In the genomic region with DNA sequence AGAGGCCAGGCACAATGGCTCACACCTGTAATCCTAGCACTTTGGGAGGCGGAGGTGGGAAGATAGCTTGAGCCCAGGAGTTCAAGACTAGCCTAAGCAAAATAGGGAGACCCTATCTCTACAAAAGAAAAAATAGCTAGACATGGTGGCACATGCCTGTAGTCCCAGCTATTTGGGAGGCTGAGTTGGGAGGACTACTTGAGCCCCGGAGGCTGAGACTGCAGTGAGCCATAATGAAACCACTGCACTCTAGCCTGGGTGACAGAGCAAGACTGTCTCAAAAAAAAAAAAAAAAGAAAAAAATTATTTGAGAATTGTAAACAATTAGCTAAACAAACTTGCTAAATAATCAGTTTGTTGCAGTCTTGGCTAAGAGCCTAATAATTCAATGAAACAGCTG, we compare ENCODE assay signal across 27 cellular contexts. TPM values are rescaled to one million over a fixed set of nuclear protein-coding genes. Genes with fewer than 3 reads are reported as not detected.
"Had no signal": no experiment of that assay in that cellular context is flagged by ENCODE, and none has a peak within 500 bp of the region (broad histone marks: within the 10 kb centered on the region; RNA-seq: fewer than 3 reads in every experiment).

No MANE protein-coding gene starts in this region.

- H3K4me1 Mint-ChIP-seq: mesothelial cell of epicardium, neural progenitor cell had no signal

- H3K4me2 ChIP-seq: neural progenitor cell, smooth muscle cell had no signal

- H3K9me3 ChIP-seq: esophagus muscularis mucosa, gastrocnemius medialis, left lung, mucosa of descending colon, suprapubic skin, transverse colon, upper lobe of right lung, uterus had no signal

- H3K27me3 ChIP-seq: esophagus muscularis mucosa, gastrocnemius medialis, left lung, neural progenitor cell, suprapubic skin, transverse colon, upper lobe of right lung, uterus had no signal

- H3K4me3 ChIP-seq: coronary artery, esophagus muscularis mucosa, gastrocnemius medialis, left lung, mucosa of descending colon, neural progenitor cell, smooth muscle cell, suprapubic skin, transverse colon, upper lobe of right lung, uterus had no signal

- H3K27ac ChIP-seq: coronary artery, esophagus muscularis mucosa, gastrocnemius medialis, left lung, neural progenitor cell, parathyroid adenoma, suprapubic skin, upper lobe of right lung, uterus had no signal

- H3K36me3 ChIP-seq: neural progenitor cell, suprapubic skin, transverse colon, uterus had no signal

- H2AFZ ChIP-seq: neural progenitor cell, parathyroid adenoma had no signal

- DNase-seq: dermis blood vessel endothelial cell; effector memory CD4-positive, alpha-beta T cell; gastrocnemius medialis; head of caudate nucleus; kidney; left lung; mesenchymal stem cell; mucosa of descending colon; naive thymus-derived CD4-positive, alpha-beta T cell; stimulated activated CD4-positive, alpha-beta T cell treated with anti-CD3 and anti-CD28 coated beads, Interleukin-12 subunit alpha, Interleukin-12 subunit beta, amount 100 ng/mL, for 4 hours; stimulated activated CD4-positive, alpha-beta T cell treated with anti-CD3 and anti-CD28 coated beads, Interleukin-1b, Interleukin-23, amount 100 ng/mL, for 48 hours; stimulated activated CD4-positive, alpha-beta T cell treated with anti-CD3 and anti-CD28 coated beads, Interleukin-4, amount 100 ng/mL, for 1 hour; stimulated activated CD8-positive, alpha-beta memory T cell treated with anti-CD3 and anti-CD28 coated beads, Interleukin-4, amount 100 ng/mL, for 48 hours; stimulated activated naive CD4-positive, alpha-beta T cell; stimulated activated naive CD8-positive, alpha-beta T cell treated with anti-CD3 and anti-CD28 coated beads, Interleukin-15, amount 100 ng/mL, for 72 hours; transverse colon; upper lobe of right lung; uterus had no signal

- H3K9me3 Mint-ChIP-seq: mesothelial cell of epicardium; naive thymus-derived CD4-positive, alpha-beta T cell; nephron; neural progenitor cell; stimulated activated naive CD8-positive, alpha-beta T cell treated with anti-CD3 and anti-CD28 coated beads, Interleukin-15, amount 100 ng/mL, for 72 hours had no signal

- H3K9ac ChIP-seq: neural progenitor cell, parathyroid adenoma had no signal

- H3K27me3 Mint-ChIP-seq: naive thymus-derived CD4-positive, alpha-beta T cell; progenitor cell of endocrine pancreas; stimulated activated naive CD8-positive, alpha-beta T cell treated with anti-CD3 and anti-CD28 coated beads, Interleukin-15, amount 100 ng/mL, for 72 hours had no signal

- H3K79me2 ChIP-seq: parathyroid adenoma had no signal

- H3K4me1 ChIP-seq: gastrocnemius medialis, left lung, neural progenitor cell, parathyroid adenoma, suprapubic skin, upper lobe of right lung, uterus had no signal

- H3K4me3 Mint-ChIP-seq: mesothelial cell of epicardium; naive thymus-derived CD4-positive, alpha-beta T cell; nephron; neural progenitor cell; stimulated activated naive CD8-positive, alpha-beta T cell treated with anti-CD3 and anti-CD28 coated beads, Interleukin-15, amount 100 ng/mL, for 72 hours had no signal

- H3K27ac Mint-ChIP-seq: nephron; neural progenitor cell; progenitor cell of endocrine pancreas; stimulated activated naive CD8-positive, alpha-beta T cell treated with anti-CD3 and anti-CD28 coated beads, Interleukin-15, amount 100 ng/mL, for 72 hours had no signal

RNA-seq across cellular contexts. Expression of gene GIPC2, which starts 51.6 kb away (rescaled TPM):
- total RNA-seq: smooth muscle cell had no signal
